8 cellular contexts compared by ENCODE assay signal in genomic region chr13:31982540-31982939, GRCh38. TPM values are rescaled to one million over a fixed set of nuclear protein-coding genes. Genes with fewer than 3 reads are reported as not detected.
A peak's percentile ranks its signal among the peaks of the same experiment; 100 is the strongest.
DNase-seq lines count a peak whose midpoint lies in the region; ATAC-seq and TF ChIP-seq lines count a peak whose summit lies in the region.

No MANE protein-coding gene starts in this region.

- intact Hi-C loops in natural killer cell (cut with micrococcal nuclease): no loop called here

- H3K27me3 Mint-ChIP-seq in natural killer cell (ENCODE audit: low read depth in 2 of 2): no peaks in the 10 kb centered on the region
- no peaks in the 10 kb centered on the region for H3K27me3 Mint-ChIP-seq in natural killer cell treated with Interleukin-12 subunit alpha and Interleukin-12 subunit beta and Interleukin-15 and Interleukin-18, amount 100 ng/mL, for 72 hours

- H3K27ac ChIP-seq in SJCRH30: 0 out of 2 replicates have a peak overlapping the region, but pooled peaks have one; percentile 8
- no peak overlapping the region for H3K27ac ChIP-seq in tibial nerve

- TF ChIP-seq CTCF in natural killer cell (IDR thresholded peaks at IDR 0.05): no peak
- no peak for TF ChIP-seq CTCF in tibial nerve (IDR thresholded peaks at IDR 0.05)

- peak in 1 of 2 donors; percentile 56 for TF ChIP-seq EP300 in tibial nerve (IDR thresholded peaks at IDR 0.05)

- TF ChIP-seq POLR2A in tibial nerve (IDR thresholded peaks at IDR 0.05): no peak

- H3K4me1 Mint-ChIP-seq in natural killer cell: peaks cover 0 to 4% of the 10 kb centered on the region in 2 donors
- no peaks in the 10 kb centered on the region for H3K4me1 Mint-ChIP-seq in natural killer cell treated with Interleukin-12 subunit alpha and Interleukin-12 subunit beta and Interleukin-15 and Interleukin-18, amount 100 ng/mL, for 72 hours (ENCODE audit: low read depth in 2 of 2)

- DNase-seq in natural killer cell (no peak), SJCRH30 (peak; percentile 81 to 85), glomerular visceral epithelial cell (ENCODE audit: extremely low spot score) (peak; percentile 95), tibial nerve (ENCODE audit: low spot score in 2 of 2) (peak; percentile 41 to 72), Ammon's horn (ENCODE audit: low spot score) (no peak), dedifferentiated amniotic fluid mesenchymal stem cell (ENCODE audit: extremely low spot score) (no peak)
- DNase-seq in natural killer cell treated with Interleukin-12 subunit alpha and Interleukin-12 subunit beta and Interleukin-15 and Interleukin-18, amount 100 ng/mL, for 72 hours (ENCODE audit: low spot score): no peak

- no peaks in the 10 kb centered on the region for H3K27me3 ChIP-seq in SJCRH30
- H3K27me3 ChIP-seq in tibial nerve: no peaks in the 10 kb centered on the region

- no peaks in the 10 kb centered on the region for H3K36me3 Mint-ChIP-seq in natural killer cell
- H3K36me3 Mint-ChIP-seq in natural killer cell treated with Interleukin-12 subunit alpha and Interleukin-12 subunit beta and Interleukin-15 and Interleukin-18, amount 100 ng/mL, for 72 hours: no peaks in the 10 kb centered on the region

- ATAC-seq in natural killer cell: peak; percentile 31 to 36 (median 35)
- no peak for ATAC-seq in natural killer cell treated with Interleukin-12 subunit alpha and Interleukin-12 subunit beta and Interleukin-15 and Interleukin-18, amount 100 ng/mL, for 72 hours
- ATAC-seq in HG02840 (IDR thresholded peaks at IDR 0.05; ENCODE audit: low FRiP score, unreplicated experiment): no peak

- no peaks in the 10 kb centered on the region for H3K9me3 ChIP-seq in SJCRH30 (replicated peaks)
- H3K9me3 ChIP-seq in tibial nerve: no peaks in the 10 kb centered on the region

- H3K4me3 ChIP-seq in SJCRH30 (no peak overlapping the region), tibial nerve (no peak overlapping the region)

- H3K4me1 ChIP-seq in SJCRH30 (peaks cover 8% of the 10 kb centered on the region), tibial nerve (peaks cover 0 to 10% (median 0%) of the 10 kb centered on the region in 4 donors)

- 63 to 68% methylated on average over 5 of the region's 5 CpGs for WGBS in tibial nerve, 2 donors

- no peaks in the 10 kb centered on the region for H3K9me3 Mint-ChIP-seq in natural killer cell
- H3K9me3 Mint-ChIP-seq in natural killer cell treated with Interleukin-12 subunit alpha and Interleukin-12 subunit beta and Interleukin-15 and Interleukin-18, amount 100 ng/mL, for 72 hours: no peaks in the 10 kb centered on the region

- no peak overlapping the region for H3K27ac Mint-ChIP-seq in natural killer cell
- H3K27ac Mint-ChIP-seq in natural killer cell treated with Interleukin-12 subunit alpha and Interleukin-12 subunit beta and Interleukin-15 and Interleukin-18, amount 100 ng/mL, for 72 hours: no peak overlapping the region

- H3K36me3 ChIP-seq in SJCRH30: no peaks in the 10 kb centered on the region
- no peaks in the 10 kb centered on the region for H3K36me3 ChIP-seq in tibial nerve

- no peak overlapping the region for H3K4me3 Mint-ChIP-seq in natural killer cell
- no peak overlapping the region for H3K4me3 Mint-ChIP-seq in natural killer cell treated with Interleukin-12 subunit alpha and Interleukin-12 subunit beta and Interleukin-15 and Interleukin-18, amount 100 ng/mL, for 72 hours

RNA-seq across cellular contexts. Expression of gene FRY, which starts 49.0 kb away (rescaled TPM):
- 10 to 100 TPM; 25.1 to 52.1 (median 27.4) TPM for total RNA-seq in natural killer cell
- total RNA-seq in natural killer cell treated with Interleukin-12 subunit alpha and Interleukin-12 subunit beta and Interleukin-15 and Interleukin-18, amount 100 ng/mL, for 72 hours: 1 to 10 TPM; 1.5 to 6.1 TPM
- total RNA-seq in SJCRH30 (2014; rRNA removed; shearing (Covaris generic)): 3.0 and 4.8 TPM in 2 replicates
- 10 to 100 TPM; 48.9 to 94.6 (median 75.8) TPM for total RNA-seq in tibial nerve

Comparison
In these comparisons a context has a peak if more than half of its experiments do, and no peak if none do; other contexts are left out.
1. ATAC-seq: peak in natural killer cell (3 of 3); none in natural killer cell treated with Interleukin-12 subunit alpha and Interleukin-12 subunit beta and Interleukin-15 and Interleukin-18, amount 100 ng/mL, for 72 hours (0 of 2) and HG02840 (single experiment).
2. DNase-seq: peak in SJCRH30 (2 of 2), glomerular visceral epithelial cell (single experiment) and tibial nerve (2 of 2); none in natural killer cell (single experiment), natural killer cell treated with Interleukin-12 subunit alpha and Interleukin-12 subunit beta and Interleukin-15 and Interleukin-18, amount 100 ng/mL, for 72 hours (single experiment), Ammon's horn (single experiment) and dedifferentiated amniotic fluid mesenchymal stem cell (single experiment).